Comparison of ENCODE assay signal across 28 cellular contexts in the genomic region with DNA sequence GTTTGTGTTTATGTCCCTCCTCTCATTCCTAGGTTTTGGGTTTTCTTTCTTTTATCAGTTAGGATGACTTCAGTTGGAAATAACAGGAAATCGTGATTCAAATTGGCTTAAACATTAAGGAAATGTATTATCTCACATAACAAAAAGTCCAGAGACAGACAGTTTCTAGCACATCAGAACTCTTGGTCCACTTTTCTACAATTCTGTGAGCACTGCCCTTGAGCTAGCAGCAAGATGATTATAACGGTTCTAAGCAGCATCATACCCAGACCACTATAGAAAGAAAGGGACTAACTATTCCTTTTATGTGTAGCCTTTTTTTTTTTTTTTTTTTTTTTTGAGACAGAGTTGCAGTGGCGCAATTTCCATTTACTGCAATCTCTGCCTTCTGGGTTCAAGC. TPM values are rescaled to one million over a fixed set of nuclear protein-coding genes. Genes with fewer than 3 reads are reported as not detected.
"Had no signal": no experiment of that assay in that cellular context is flagged by ENCODE, and none has a peak within 500 bp of the region (broad histone marks: within the 10 kb centered on the region; RNA-seq: fewer than 3 reads in every experiment).

No MANE protein-coding gene starts in this region.

- H2AFZ ChIP-seq: hepatocyte had no signal

- H3K27ac Mint-ChIP-seq: immature natural killer cell; naive thymus-derived CD4-positive, alpha-beta T cell had no signal

- H3K27ac ChIP-seq: coronary artery, dorsolateral prefrontal cortex, esophagus squamous epithelium, foreskin keratinocyte, gastroesophageal sphincter, heart left ventricle, hepatocyte, lower lobe of right lung had no signal

- DNase-seq: dermis blood vessel endothelial cell; dorsolateral prefrontal cortex; effector CD4-positive, alpha-beta T cell; effector memory CD4-positive, alpha-beta T cell; esophagus squamous epithelium; foreskin keratinocyte; heart left ventricle; hypothalamus; immature natural killer cell; islet precursor cell; kidney; kidney glomerular epithelial cell; left colon; left ventricle myocardium superior; lower lobe of right lung; mesendoderm; midbrain; naive thymus-derived CD4-positive, alpha-beta T cell had no signal

- H3K36me3 ChIP-seq: esophagus squamous epithelium, gastroesophageal sphincter, heart left ventricle, lower lobe of right lung had no signal

- ATAC-seq: foreskin keratinocyte; gastroesophageal sphincter; heart left ventricle; left colon; left lobe of liver; left ventricle myocardium superior; lower lobe of right lung; naive thymus-derived CD4-positive, alpha-beta T cell had no signal

- H3K4me3 ChIP-seq: coronary artery, dorsolateral prefrontal cortex, esophagus squamous epithelium, gastroesophageal sphincter, heart left ventricle, hepatocyte, lower lobe of right lung had no signal

- H3K4me1 Mint-ChIP-seq: immature natural killer cell; naive thymus-derived CD4-positive, alpha-beta T cell had no signal

- FAIRE-seq: colon, endothelial cell of umbilical vein, frontal cortex, kidney had no signal

- H3K79me2 ChIP-seq: hepatocyte had no signal

- H3K4me3 Mint-ChIP-seq: immature natural killer cell; naive thymus-derived CD4-positive, alpha-beta T cell had no signal

- H3K4me2 ChIP-seq: hepatocyte had no signal

- H3K4me1 ChIP-seq: esophagus squamous epithelium, foreskin keratinocyte, gastroesophageal sphincter, heart left ventricle, lower lobe of right lung had no signal

- H3K9me3 ChIP-seq: esophagus squamous epithelium, gastroesophageal sphincter, heart left ventricle, lower lobe of right lung had no signal

- H3K9me3 Mint-ChIP-seq: immature natural killer cell had no signal

- H3K36me3 Mint-ChIP-seq: naive thymus-derived CD4-positive, alpha-beta T cell had no signal

RNA-seq across cellular contexts. Expression of a gene that starts 18.9 kb away (rescaled TPM):
- total RNA-seq: dermis blood vessel endothelial cell, endothelial cell of umbilical vein, epithelial cell of proximal tubule, fibroblast of villous mesenchyme, foreskin keratinocyte, hepatocyte, lung microvascular endothelial cell had no signal
- polyA plus RNA-seq: endothelial cell of umbilical vein, foreskin keratinocyte, hepatocyte had no signal

RNA-seq across cellular contexts. Expression of a gene that starts 25.1 kb away (rescaled TPM):
- total RNA-seq: endothelial cell of umbilical vein, frontal cortex, gastroesophageal sphincter, left lobe of liver, left ventricle myocardium superior, lung microvascular endothelial cell had no signal
- polyA plus RNA-seq: endothelial cell of umbilical vein had no signal

RNA-seq across cellular contexts. Expression of a gene that starts 39.5 kb away (rescaled TPM):
- total RNA-seq: left colon had no signal

RNA-seq across cellular contexts. Expression of a gene that starts 50.9 kb away (rescaled TPM):
- total RNA-seq: dermis blood vessel endothelial cell, endothelial cell of umbilical vein, epithelial cell of proximal tubule, fibroblast of villous mesenchyme, foreskin keratinocyte, hepatocyte, lung microvascular endothelial cell had no signal
- polyA plus RNA-seq: endothelial cell of umbilical vein; foreskin keratinocyte; hepatocyte; naive thymus-derived CD4-positive, alpha-beta T cell had no signal
